ENCODE assay signal across 8 cellular contexts in the genomic region with DNA sequence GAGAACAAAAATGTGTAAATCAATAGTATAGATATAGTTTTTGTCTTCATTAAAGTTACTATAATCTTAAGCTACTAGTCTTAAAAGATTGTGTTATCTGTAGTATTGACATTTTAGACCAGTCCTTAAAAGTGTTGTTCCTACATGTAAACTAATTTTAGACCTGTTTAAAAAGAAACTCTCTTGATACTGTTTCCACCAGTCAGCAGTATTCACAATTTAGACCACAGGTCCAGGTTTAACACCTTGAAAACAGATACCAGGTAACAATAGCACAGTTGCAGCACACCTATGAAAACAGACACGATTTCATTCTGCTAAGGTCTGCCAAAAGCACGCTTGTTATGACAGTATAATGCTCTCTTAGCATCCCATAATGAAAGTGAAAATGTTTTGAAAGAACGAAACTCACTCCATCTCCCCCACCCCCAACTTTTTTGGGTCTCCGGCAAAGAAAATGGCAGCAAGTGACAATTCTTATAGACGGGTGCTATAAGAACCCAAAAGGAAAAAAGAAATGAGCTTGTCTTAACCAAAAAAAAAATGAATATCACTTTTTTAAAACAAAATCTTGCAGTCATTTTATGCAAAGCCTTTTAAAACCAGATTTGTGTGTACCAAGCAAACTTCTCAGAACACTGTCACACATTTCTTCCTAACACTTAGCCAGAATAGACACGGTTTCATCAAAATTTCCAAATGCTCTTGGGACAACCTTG. TPM values are rescaled to one million over a fixed set of nuclear protein-coding genes. Genes with fewer than 3 reads are reported as not detected.
DNase-seq lines count a peak whose midpoint lies in the region; ATAC-seq, FAIRE-seq and TF ChIP-seq lines count a peak whose summit lies in the region.

No MANE protein-coding gene starts in this region.

- no peaks in the 10 kb centered on the region for H3K27me3 ChIP-seq in neutrophil

- H3K27ac Mint-ChIP-seq in activated naive CD8-positive, alpha-beta T cell treated with anti-CD3 and anti-CD28 coated beads for 36 hours = peak overlapping the region; percentile 94

- TF ChIP-seq POLR2A in GM12892 (IDR thresholded peaks at IDR 0.05; ENCODE audit: low read depth, low read length) = no peak

- FAIRE-seq in GM12892 (lab: Jason Lieb, UNC) = peak; percentile 83

- peak overlapping the region; percentile 91 for H3K4me3 Mint-ChIP-seq in activated naive CD8-positive, alpha-beta T cell treated with anti-CD3 and anti-CD28 coated beads for 36 hours

- no peaks in the 10 kb centered on the region for H3K9me3 ChIP-seq in neutrophil

- H3K4me1 Mint-ChIP-seq in activated naive CD8-positive, alpha-beta T cell treated with anti-CD3 and anti-CD28 coated beads for 36 hours = peaks cover 61% of the 10 kb centered on the region

- peaks cover 1% of the 10 kb centered on the region for H3K9me3 Mint-ChIP-seq in activated naive CD8-positive, alpha-beta T cell treated with anti-CD3 and anti-CD28 coated beads for 36 hours

- peaks cover 26% of the 10 kb centered on the region for H3K36me3 ChIP-seq in neutrophil

- DNase-seq in GM12892 (ENCODE audit: insufficient read length) (peak; percentile 12), germinal center (ENCODE audit: low spot score) (no peak), NCI-H1048 (lab: John Stamatoyannopoulos, UW) (no peak), foreskin fibroblast (no peak)
- DNase-seq in activated naive CD8-positive, alpha-beta T cell treated with anti-CD3 and anti-CD28 coated beads for 36 hours = peak; percentile 50

- ATAC-seq in HG03342 (IDR thresholded peaks at IDR 0.05; ENCODE audit: unreplicated experiment) (peak; percentile 60), HG02763 (IDR thresholded peaks at IDR 0.05; ENCODE audit: unreplicated experiment) (no peak)

- no peak for TF ChIP-seq CTCF in neutrophil (IDR thresholded peaks at IDR 0.05)
- no peak for TF ChIP-seq CTCF in foreskin fibroblast (IDR thresholded peaks at IDR 0.05; ENCODE audit: low read depth, low read length)

- peaks cover 27% of the 10 kb centered on the region for H3K36me3 Mint-ChIP-seq in activated naive CD8-positive, alpha-beta T cell treated with anti-CD3 and anti-CD28 coated beads for 36 hours

- no peaks in the 10 kb centered on the region for H3K27me3 Mint-ChIP-seq in activated naive CD8-positive, alpha-beta T cell treated with anti-CD3 and anti-CD28 coated beads for 36 hours

- peak overlapping the region; percentile 69 to 79 for H3K4me3 ChIP-seq in neutrophil (ENCODE audit: low read depth in 1 of 2, low read length in 1 of 2)
- H3K4me3 ChIP-seq in foreskin fibroblast (ENCODE audit: low read depth in 1 of 2, low read length in 2 of 2) = peak overlapping the region in 1 of 2 donors; percentile 73

- peak overlapping the region; percentile 93 for H3K27ac ChIP-seq in neutrophil

- H3K4me1 ChIP-seq in neutrophil (ENCODE audit: control insufficient read depth in 1 of 2, insufficient read depth in 1 of 2, low read depth in 1 of 2, low read length in 1 of 2) = peaks cover 73 to 79% of the 10 kb centered on the region in 2 experiments

RNA-seq across cellular contexts. Expression of a gene that starts 1.6 kb away (rescaled TPM):
- 1.3 TPM for polyA plus RNA-seq in GM12892 (2012; ENCODE audit: missing spikeins)
- total RNA-seq in activated naive CD8-positive, alpha-beta T cell treated with anti-CD3 and anti-CD28 coated beads for 36 hours = 10 to 100 TPM; 24.9 to 26.1 TPM

RNA-seq across cellular contexts. Expression of a gene that starts 30.0 kb away (rescaled TPM):
- not detected for polyA plus RNA-seq in GM12892 (2012; ENCODE audit: missing spikeins)
- total RNA-seq in activated naive CD8-positive, alpha-beta T cell treated with anti-CD3 and anti-CD28 coated beads for 36 hours = under 1 TPM; 0.68 to 0.91 TPM

Comparison
In these comparisons a context has a peak if more than half of its experiments do, and no peak if none do; other contexts are left out.
1. DNase-seq: peak in GM12892 (single experiment) and activated naive CD8-positive, alpha-beta T cell treated with anti-CD3 and anti-CD28 coated beads for 36 hours (single experiment); none in germinal center (single experiment), NCI-H1048 (single experiment) and foreskin fibroblast (0 of 2).